In genomic region chr2:131682122-131682944, GRCh38 we compare ENCODE assay signal across 8 cellular contexts.
A peak's percentile ranks its signal among the peaks of the same experiment; 100 is the strongest.
DNase-seq lines count a peak whose midpoint lies in the region; ATAC-seq and TF ChIP-seq lines count a peak whose summit lies in the region.

No MANE protein-coding gene starts in this region.

- DNase-seq in NCI-H187 (lab: John Stamatoyannopoulos, UW) (peak; percentile 44 to 59), NCI-H187 treated with DMSO at 0.1 percent for 48 hours (lab: John Stamatoyannopoulos, UW) (no peak), NCI-H2029 treated with DMSO at 0.1 percent for 48 hours (lab: John Stamatoyannopoulos, UW) (peak; percentile 19), WERI-Rb-1 (peak; percentile 93), breast epithelium (ENCODE audit: low spot score in 2 of 2) (peak; percentile 71 to 77), iPS-NIHi7 (ENCODE audit: extremely low spot score) (peak; percentile 81), smooth muscle cell of the brain vasculature (ENCODE audit: low read depth, low spot score) (peak; percentile 60)

- peak; percentile 34; the same call in 1 of the 2 replicates for TF ChIP-seq CTCF in WERI-Rb-1 (IDR thresholded peaks at IDR 0.05; ENCODE audit: low read depth, low read length)
- TF ChIP-seq CTCF in breast epithelium (IDR thresholded peaks at IDR 0.05), result peak in 1 of 3 donors; percentile 17

- H3K4me1 ChIP-seq in breast epithelium, result no peaks in the 10 kb centered on the region

- TF ChIP-seq POLR2A in breast epithelium (IDR thresholded peaks at IDR 0.05), result no peak

- peak; percentile 96 for ATAC-seq in HG02970 (IDR thresholded peaks at IDR 0.05; ENCODE audit: low FRiP score, unreplicated experiment)

- H3K27me3 ChIP-seq in WERI-Rb-1 (ENCODE audit: insufficient read depth, low read depth, severe bottlenecking) (no peaks in the 10 kb centered on the region), breast epithelium (no peaks in the 10 kb centered on the region)

- peak overlapping the region; percentile 88 for H3K4me3 ChIP-seq in WERI-Rb-1 (ENCODE audit: low read depth, low read length)
- peak overlapping the region; percentile 66 to 76 (median 74) for H3K4me3 ChIP-seq in breast epithelium

- H3K27ac ChIP-seq in WERI-Rb-1, result peak overlapping the region; percentile 54
- peak overlapping the region; percentile 90 to 91 for H3K27ac ChIP-seq in breast epithelium

- no peaks in the 10 kb centered on the region for H3K36me3 ChIP-seq in WERI-Rb-1
- no peaks in the 10 kb centered on the region for H3K36me3 ChIP-seq in breast epithelium

- intact Hi-C loops in breast epithelium (cut with DNase I; ENCODE audit: low total_unique reads), result no loop called here

- H3K9me3 ChIP-seq in WERI-Rb-1 (ENCODE audit: severe bottlenecking), result no peaks in the 10 kb centered on the region
- no peaks in the 10 kb centered on the region for H3K9me3 ChIP-seq in breast epithelium
